In the genomic region with DNA sequence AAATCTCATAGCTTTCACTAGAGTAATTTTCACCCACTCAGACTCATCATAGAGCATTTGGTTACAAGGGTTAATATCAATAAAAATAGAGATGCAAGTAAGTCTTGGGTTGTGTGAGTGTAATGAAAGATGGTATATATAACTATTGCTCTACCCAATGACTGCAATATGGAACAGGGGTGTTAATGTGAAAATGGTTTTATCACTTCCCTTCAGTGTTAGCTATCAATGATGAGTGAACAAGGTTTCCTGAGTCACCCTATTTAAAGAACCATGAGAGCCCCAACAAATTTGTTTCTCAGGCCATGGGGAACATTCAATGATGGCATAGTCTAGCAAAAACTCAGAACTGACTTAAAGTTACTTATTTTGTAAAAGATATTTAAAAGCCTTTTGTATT, we compare ENCODE assay signal across 22 cellular contexts.
A peak's percentile ranks its signal among the peaks of the same experiment; 100 is the strongest.
DNase-seq lines count a peak whose midpoint lies in the region; ATAC-seq, FAIRE-seq and TF ChIP-seq lines count a peak whose summit lies in the region.
"Had no signal": no experiment of that assay in that cellular context is flagged by ENCODE, and none has a peak within 500 bp of the region (broad histone marks: within the 10 kb centered on the region; RNA-seq: fewer than 3 reads in every experiment).

No MANE protein-coding gene starts in this region.

- H3K79me1 ChIP-seq in IMR-90 (ENCODE audit: low read depth in 1 of 2, low read length in 2 of 2): no peaks in the 10 kb centered on the region
- no peaks in the 10 kb centered on the region for H3K79me1 ChIP-seq in trophoblast cell (ENCODE audit: low read length)

- no peaks in the 10 kb centered on the region for H3K9me3 ChIP-seq in IMR-90 (ENCODE audit: control insufficient read depth, insufficient read depth, low read length)
- no peaks in the 10 kb centered on the region for H3K9me3 ChIP-seq in hepatocyte (ENCODE audit: low read depth)
- no peaks in the 10 kb centered on the region for H3K9me3 ChIP-seq in trophoblast cell (ENCODE audit: insufficient read depth, low read depth, low read length)

- dilution Hi-C loops in IMR-90 (cut with HindIII; ENCODE audit: low sequenced_read_pairs, unreplicated experiment): no loop called here

- no peak overlapping the region for H2AK9ac ChIP-seq in IMR-90 (replicated peaks; ENCODE audit: low read depth, low read length, poor library complexity)

- no peak overlapping the region; the same call in 1 of the 2 replicates for H3K14ac ChIP-seq in IMR-90 (replicated peaks; ENCODE audit: low read depth, low read length)
- no peak overlapping the region for H3K14ac ChIP-seq in trophoblast cell (ENCODE audit: low read length)

- no peak for TF ChIP-seq POLR2A in IMR-90 (IDR thresholded peaks at IDR 0.05; ENCODE audit: low read depth, low read length)

- no peaks in the 10 kb centered on the region for H3K9me1 ChIP-seq in IMR-90 (ENCODE audit: insufficient read depth, low read length)

- no peak overlapping the region for H3K4me3 ChIP-seq in IMR-90 (ENCODE audit: insufficient read depth, low read depth, low read length)
- H3K4me3 ChIP-seq in bronchial epithelial cell (ENCODE audit: low read depth, low read length): no peak overlapping the region
- no peak overlapping the region for H3K4me3 ChIP-seq in hepatocyte
- H3K4me3 ChIP-seq in trophoblast cell (ENCODE audit: low read depth, low read length): no peak overlapping the region
- H3K4me3 ChIP-seq: GM23338 had no signal

- H3K18ac ChIP-seq in IMR-90 (ENCODE audit: low read depth, low read length): peak overlapping the region; percentile 64
- H3K18ac ChIP-seq in trophoblast cell (ENCODE audit: low read length): no peak overlapping the region

- DNase-seq in ELR (ENCODE audit: low read depth) (peak; percentile 20), IMR-90 (peak; percentile 5), bronchial epithelial cell (ENCODE audit: low read depth) (peak; percentile 71), hepatocyte (ENCODE audit: low spot score) (no peak), trophoblast cell (no peak), DMS 273 (lab: John Stamatoyannopoulos, UW; ENCODE audit: unreplicated experiment) (no peak), OCI-M2 (lab: John Stamatoyannopoulos, UW; ENCODE audit: unreplicated experiment) (no peak)
- DNase-seq: DMS 273 treated with DMSO at 0.1 percent for 48 hours, GDM1, KG1, NCI-H1048, NCI-H1436, NCI-H2029, NCI-H510A treated with DMSO at 0.1 percent for 48 hours, NCI-H774, RPMI8226, SIG-M5, T-helper 17 cell had no signal

- H2AFZ ChIP-seq in IMR-90 (replicated peaks; ENCODE audit: low read length, poor library complexity) (no peak overlapping the region), hepatocyte (no peak overlapping the region), trophoblast cell (ENCODE audit: insufficient read depth, low read length, poor library complexity) (no peak overlapping the region)
- H2AFZ ChIP-seq: GM23338 had no signal

- H3K23ac ChIP-seq in IMR-90 (ENCODE audit: low read depth, low read length) (peak overlapping the region; percentile 23; the same call in 1 of the 2 replicates), trophoblast cell (ENCODE audit: low read length) (no peak overlapping the region)

- H2BK20ac ChIP-seq in IMR-90 (ENCODE audit: low read depth, low read length): peak overlapping the region; percentile 63; the same call in 1 of the 2 replicates

- no peak for TF ChIP-seq RAD21 in IMR-90 (IDR thresholded peaks at IDR 0.05; ENCODE audit: low read length)

- peak overlapping the region in 1 of 2 experiments; percentile 35; a peak in 1 of 4 replicates for H4K8ac ChIP-seq in IMR-90 (ENCODE audit: low read depth in 2 of 2, low read length in 2 of 2)
- no peak overlapping the region for H4K8ac ChIP-seq in trophoblast cell (ENCODE audit: low read depth, low read length)

- H3K36me3 ChIP-seq in IMR-90 (ENCODE audit: control insufficient read depth, insufficient read depth, low read length) (no peaks in the 10 kb centered on the region), bronchial epithelial cell (ENCODE audit: control insufficient read depth, insufficient read depth, low read length) (no peaks in the 10 kb centered on the region), hepatocyte (replicated peaks; ENCODE audit: insufficient read depth, low read depth) (no peaks in the 10 kb centered on the region), trophoblast cell (ENCODE audit: control insufficient read depth in 1 of 2, insufficient read depth in 2 of 2, low read length in 2 of 2) (no peaks in the 10 kb centered on the region)

- H3K9ac ChIP-seq in IMR-90 (ENCODE audit: low read depth, low read length) (no peak overlapping the region), trophoblast cell (ENCODE audit: low read length) (no peak overlapping the region)

- H3K27ac ChIP-seq in IMR-90 (ENCODE audit: insufficient read depth, low read length) (peak overlapping the region; percentile 16; the same call in 1 of the 2 replicates), hepatocyte (peak overlapping the region; percentile 74), trophoblast cell (ENCODE audit: low read depth, low read length) (no peak overlapping the region)

- FAIRE-seq in bronchial epithelial cell (lab: Jason Lieb, UNC): no peak
- FAIRE-seq: HepG2 had no signal

- H3K27me3 ChIP-seq in IMR-90 (ENCODE audit: control insufficient read depth, insufficient read depth, low read length) (no peaks in the 10 kb centered on the region), bronchial epithelial cell (ENCODE audit: control insufficient read depth, insufficient read depth, low read length) (no peaks in the 10 kb centered on the region), hepatocyte (no peaks in the 10 kb centered on the region), trophoblast cell (ENCODE audit: insufficient read depth, low read length) (no peaks in the 10 kb centered on the region)

- H3K4me2 ChIP-seq in IMR-90 (ENCODE audit: low read depth, low read length) (no peak overlapping the region), hepatocyte (no peak overlapping the region), trophoblast cell (ENCODE audit: low read length) (no peak overlapping the region)
- H3K4me2 ChIP-seq: GM23338 had no signal

- no peak overlapping the region for H2BK12ac ChIP-seq in trophoblast cell (ENCODE audit: low read length)

- no peak overlapping the region; the same call in 2 of the 3 replicates for H2BK15ac ChIP-seq in IMR-90 (ENCODE audit: low read depth, low read length)

- CTCF ChIA-PET in IMR-90 (lab: Yijun Ruan, JAX): no interaction called here

- H4K91ac ChIP-seq in IMR-90 (ENCODE audit: insufficient read depth, low read depth, low read length) (no peak overlapping the region), trophoblast cell (ENCODE audit: low read depth, low read length) (no peak overlapping the region)

- H4K12ac ChIP-seq in trophoblast cell (ENCODE audit: low read depth, low read length): no peak overlapping the region

- TF ChIP-seq CTCF in IMR-90 (conservative IDR thresholded peaks at IDR 0.05; ENCODE audit: low read depth, low read length) (no peak), bronchial epithelial cell (IDR thresholded peaks at IDR 0.05; ENCODE audit: insufficient read depth, low read length, severe bottlenecking) (no peak), hepatocyte (IDR thresholded peaks at IDR 0.05; ENCODE audit: poor library complexity) (no peak)

- in situ Hi-C loops in IMR-90 (cut with MboI; ENCODE audit: low sequenced_read_pairs): no loop called here

- no peaks in the 10 kb centered on the region; the same call in 1 of the 2 replicates for H3K4me1 ChIP-seq in IMR-90 (ENCODE audit: control insufficient read depth, insufficient read depth, low read length)
- H3K4me1 ChIP-seq in hepatocyte (ENCODE audit: insufficient read depth): no peaks in the 10 kb centered on the region
- no peaks in the 10 kb centered on the region for H3K4me1 ChIP-seq in trophoblast cell (ENCODE audit: control insufficient read depth in 1 of 2, insufficient read depth in 2 of 2, low read length in 2 of 2)

- H3K56ac ChIP-seq in IMR-90 (ENCODE audit: extremely low read depth, insufficient read depth, low read length): no peak overlapping the region

- H3K9me2 ChIP-seq in hepatocyte (replicated peaks; ENCODE audit: insufficient read depth): no peaks in the 10 kb centered on the region

- intact Hi-C loops in IMR-90 (cut with micrococcal nuclease): loop anchor here (5.0 kb wide), 2 partner anchors 659 to 1131 kb away; partner anchors contain the start of gene ZEB2

- H4K20me1 ChIP-seq in IMR-90 (ENCODE audit: insufficient read depth, low read length): no peaks in the 10 kb centered on the region
- no peaks in the 10 kb centered on the region for H4K20me1 ChIP-seq in hepatocyte (ENCODE audit: insufficient read depth, poor library complexity, severe bottlenecking)

- ATAC-seq in IMR-90 (ENCODE audit: low read depth): no peak
- no peak for ATAC-seq in HG03342 (IDR thresholded peaks at IDR 0.05; ENCODE audit: unreplicated experiment)
- ATAC-seq: GM23338, HepG2, PC-3, T-helper 17 cell had no signal

- H2AK5ac ChIP-seq in IMR-90 (ENCODE audit: low read depth, low read length) (no peak overlapping the region), trophoblast cell (ENCODE audit: low read length) (no peak overlapping the region)

- H3K4ac ChIP-seq in IMR-90 (ENCODE audit: low read depth, low read length): no peak overlapping the region; the same call in 1 of the 2 replicates
- no peak overlapping the region for H3K4ac ChIP-seq in trophoblast cell (ENCODE audit: low read depth, low read length)

- peak overlapping the region; percentile 77 for H2BK5ac ChIP-seq in IMR-90 (ENCODE audit: low read depth, low read length, poor library complexity, severe bottlenecking)
- no peak overlapping the region for H2BK5ac ChIP-seq in trophoblast cell (ENCODE audit: low read depth, low read length, poor library complexity)

- POLR2A ChIA-PET in IMR-90 (lab: Charles Lee; ENCODE audit: unreplicated experiment): interaction anchor here (0.6 kb wide), 1 partner anchor 589 kb away, joined by 3 read pairs; no protein-coding TSS in a partner anchor

- H2BK120ac ChIP-seq in IMR-90 (ENCODE audit: low read depth, low read length): peak overlapping the region; percentile 32; the same call in 1 of the 2 replicates
- no peak overlapping the region for H2BK120ac ChIP-seq in trophoblast cell (ENCODE audit: insufficient read depth, low read length, poor library complexity)

- peak overlapping the region; percentile 37; the same call in 1 of the 2 replicates for H4K5ac ChIP-seq in IMR-90 (ENCODE audit: low read depth, low read length)

- no TSS peak for BruUV-seq in IMR-90 (replicated peaks; lab: Mats Ljungman, UMichigan)

- H3K79me2 ChIP-seq in hepatocyte (no peaks in the 10 kb centered on the region), trophoblast cell (ENCODE audit: control insufficient read depth, insufficient read depth, low read length, poor library complexity) (no peaks in the 10 kb centered on the region)

TF ChIP-seq in IMR-90, 13 proteins besides CTCF, POLR2A, EP300 and RAD21 (continues in another document):
- no peak for TF ChIP-seq FOS (IDR thresholded peaks at IDR 0.05; ENCODE audit: low read depth, low read length)
- TF ChIP-seq MAZ (IDR thresholded peaks at IDR 0.05; ENCODE audit: borderline replicate concordance, low read depth, low read length): no peak

Comparison
In these comparisons a context has a peak if more than half of its experiments do, and no peak if none do; other contexts are left out.
1. DNase-seq: peak in ELR (single experiment), IMR-90 (single experiment) and bronchial epithelial cell (single experiment); none in hepatocyte (single experiment), trophoblast cell (0 of 2), DMS 273 (single experiment) and OCI-M2 (single experiment).